ENCODE assay signal across 8 cellular contexts in the genomic region with DNA sequence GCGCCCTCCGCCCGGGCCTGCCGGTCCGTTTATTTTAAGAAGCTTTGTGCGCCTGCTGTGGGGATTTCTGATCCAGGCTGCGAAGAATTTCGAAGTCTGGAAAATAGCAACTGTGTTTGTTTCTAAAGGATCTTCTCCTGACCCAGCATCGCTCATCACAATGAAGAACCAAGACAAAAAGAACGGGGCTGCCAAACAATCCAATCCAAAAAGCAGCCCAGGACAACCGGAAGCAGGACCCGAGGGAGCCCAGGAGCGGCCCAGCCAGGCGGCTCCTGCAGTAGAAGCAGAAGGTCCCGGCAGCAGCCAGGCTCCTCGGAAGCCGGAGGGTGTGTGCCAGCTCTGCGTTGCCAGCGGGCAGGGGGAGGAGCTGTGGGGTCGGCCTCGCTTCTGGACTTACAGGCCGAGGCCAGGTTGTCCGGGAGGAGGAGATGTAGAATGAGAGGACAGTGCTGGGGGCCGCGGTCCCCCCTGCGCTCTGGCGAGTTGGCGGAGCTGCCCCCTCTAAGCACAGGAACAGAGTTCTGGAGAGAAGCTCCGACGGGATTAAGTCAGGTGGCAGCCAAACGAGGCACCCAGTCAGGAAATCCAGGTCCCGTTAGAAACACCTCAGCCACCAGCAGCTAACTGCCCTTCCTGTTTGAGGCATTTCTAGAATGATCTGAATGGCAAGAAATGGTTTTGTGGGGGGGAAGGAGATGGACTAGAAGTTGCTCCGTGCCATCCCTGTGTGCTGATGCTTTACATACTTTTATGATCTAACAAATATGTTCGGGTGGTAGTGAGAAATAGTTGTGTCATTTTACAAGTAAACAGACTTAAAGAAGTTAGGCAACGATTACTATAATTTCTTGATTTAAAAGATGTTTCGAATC. TPM values are rescaled to one million over a fixed set of nuclear protein-coding genes. Genes with fewer than 3 reads are reported as not detected.
DNase-seq lines count a peak whose midpoint lies in the region; ATAC-seq, FAIRE-seq and TF ChIP-seq lines count a peak whose summit lies in the region.

No MANE protein-coding gene starts in this region.

- ATAC-seq in GM21529 (IDR thresholded peaks at IDR 0.05; ENCODE audit: unreplicated experiment) (peak; percentile 15), GM12878 (peak; percentile 53), HG03565 (IDR thresholded peaks at IDR 0.05; ENCODE audit: unreplicated experiment) (no peak), GM21786 (IDR thresholded peaks at IDR 0.05; ENCODE audit: unreplicated experiment) (no peak)

- H3K36me3 ChIP-seq in GM12878 (ENCODE audit: control insufficient read depth in 2 of 2, insufficient read depth in 2 of 2, low read length in 1 of 2) (peaks cover 4 to 15% of the 10 kb centered on the region in 2 experiments), iPS DF 6.9 (ENCODE audit: control insufficient read depth, insufficient read depth, low read length) (peaks cover 15% of the 10 kb centered on the region; the same call in 1 of the 2 replicates)

- H3K4me2 ChIP-seq in GM12878 (ENCODE audit: control insufficient read depth, insufficient read depth): peak overlapping the region; percentile 100

- H3K4me1 ChIP-seq in GM12878 (ENCODE audit: control insufficient read depth, insufficient read depth, low read length) (peaks cover 17% of the 10 kb centered on the region), iPS DF 6.9 (ENCODE audit: control insufficient read depth, insufficient read depth, low read length) (no peaks in the 10 kb centered on the region)

- no peak; the same call in 1 of the 2 replicates for TF ChIP-seq POLR2A in GM12878 (IDR thresholded peaks at IDR 0.05; ENCODE audit: low read depth, low read length)

- peak overlapping the region; percentile 90 for H3K9ac ChIP-seq in GM12878 (ENCODE audit: control insufficient read depth, insufficient read depth, low read length)

- POLR2A ChIA-PET in RWPE1 (lab: Yijun Ruan, JAX; ENCODE audit: low non-redundant PET) (interaction anchor here (0.5 kb wide), 2 partner anchors 65 to 92 kb away, joined by 3 to 6 read pairs; no protein-coding TSS in a partner anchor), GM12878 (lab: Charles Lee) (interaction anchor here (0.8 to 3.5 kb wide), 7 partner anchors 21 to 214 kb away, joined by 3 to 25 read pairs (median 7); a partner anchor contains a TSS)

- in situ Hi-C loops in GM12878 (cut with MboI): no loop called here

- TF ChIP-seq EP300 in GM12878 (IDR thresholded peaks at IDR 0.05; ENCODE audit: borderline replicate concordance in 1 of 2, control insufficient read depth in 1 of 2, low read depth in 2 of 2, low read length in 2 of 2): no peak

- intact Hi-C loops in GM12878 (cut with micrococcal nuclease; ENCODE audit: unreplicated experiment): loop anchor here (2.0 kb wide), 1 partner anchor 20 kb away; a partner anchor contains a TSS

- peak in 9 of 14 donors; percentile 51 to 77 (median 56) for DNase-seq in C1 segment of cervical spinal cord (lab: John Stamatoyannopoulos, UW)
- DNase-seq in RWPE1 (ENCODE audit: low spot score): peak; percentile 51
- no peak for DNase-seq in GM12878 (ENCODE audit: low read depth, low spot score)
- DNase-seq in iPS DF 6.9 (ENCODE audit: low read depth, low spot score): no peak
- DNase-seq in skeletal muscle cell (ENCODE audit: low read depth): no peak

- SMC1A ChIA-PET in GM12878 (lab: Charles Lee; ENCODE audit: uncharacterized antibody, unreplicated experiment): interaction anchor here (0.8 to 4.0 kb wide), 10 partner anchors 12 to 136 kb away, joined by 3 to 26 read pairs (median 4); a partner anchor contains a TSS

- H3K4me3 ChIP-seq in GM12878 (peak overlapping the region; percentile 89), iPS DF 6.9 (ENCODE audit: low read length) (peak overlapping the region; percentile 39), skeletal muscle cell (ENCODE audit: low read depth, low read length) (peak overlapping the region; percentile 62)

- H2AFZ ChIP-seq in GM12878 (ENCODE audit: control insufficient read depth, low read depth, low read length): peak overlapping the region; percentile 51

- no peak for TF ChIP-seq CTCF in RWPE1 (conservative IDR thresholded peaks at IDR 0.05; ENCODE audit: low read depth)
- TF ChIP-seq CTCF in GM12878 (IDR thresholded peaks at IDR 0.05 in 2 of 3, conservative IDR thresholded peaks at IDR 0.05 in 1 of 3; ENCODE audit: control insufficient read depth in 2 of 3, extremely low read depth in 1 of 3, insufficient read depth in 1 of 3, low read depth in 3 of 3, low read length in 3 of 3): no peak

- whole genome bisulfite sequencing in GM12878 (ENCODE audit: insufficient coverage, insufficient replicate concordance, low lambda C conversion rate, missing lambda C conversion rate): 1% methylated on average over 36 of the region's 36 CpGs
- WGBS in iPS DF 6.9 (ENCODE audit: insufficient coverage, insufficient read length): no CpG with 5 or more reads among the region's 36 CpGs

- no peaks in the 10 kb centered on the region for H3K27me3 ChIP-seq in GM12878 (replicated peaks in 1 of 2; ENCODE audit: control insufficient read depth in 2 of 2, insufficient read depth in 2 of 2, low read length in 1 of 2)
- no peaks in the 10 kb centered on the region for H3K27me3 ChIP-seq in iPS DF 6.9 (ENCODE audit: control insufficient read depth, insufficient read depth, low read length)

- CTCF ChIA-PET in RWPE1 (lab: Yijun Ruan, JAX) (interaction anchor here (0.6 to 0.7 kb wide), 2 partner anchors 115 to 125 kb away, joined by 4 to 5 read pairs; no protein-coding TSS in a partner anchor), GM12878 (lab: Yijun Ruan, JAX) (interaction anchor here (0.6 to 4.2 kb wide), 9 partner anchors 20 to 156 kb away, joined by 3 to 16 read pairs (median 4); a partner anchor contains a TSS)

- RAD21 ChIA-PET in GM12878 (lab: Charles Lee; ENCODE audit: unreplicated experiment): interaction anchor here (0.8 to 3.9 kb wide), 10 partner anchors 17 to 214 kb away, joined by 3 to 22 read pairs (median 8); a partner anchor contains a TSS

- FAIRE-seq in GM12878 (lab: Jason Lieb, UNC): peak; percentile 93

- H4K20me1 ChIP-seq in GM12878 (ENCODE audit: control insufficient read depth, insufficient read depth): no peaks in the 10 kb centered on the region

- BruUV-seq in GM12878 (replicated peaks; lab: Mats Ljungman, UMichigan): no TSS peak

- peaks cover 48% of the 10 kb centered on the region for H3K79me2 ChIP-seq in GM12878 (ENCODE audit: control insufficient read depth, insufficient read depth, low read length)

- H3K27ac ChIP-seq in RWPE1 (peak overlapping the region; percentile 98), GM12878 (ENCODE audit: control insufficient read depth, insufficient read depth) (peak overlapping the region; percentile 85), iPS DF 6.9 (ENCODE audit: low read length) (no peak overlapping the region)

- H3K9me3 ChIP-seq in GM12878 (replicated peaks; ENCODE audit: control insufficient read depth, insufficient read depth, low read length) (no peaks in the 10 kb centered on the region), iPS DF 6.9 (ENCODE audit: control insufficient read depth, insufficient read depth, low read length) (no peaks in the 10 kb centered on the region)

- TF ChIP-seq RAD21 in GM12878 (IDR thresholded peaks at IDR 0.05; ENCODE audit: insufficient read depth, low read depth, low read length): no peak

RNA-seq across cellular contexts. Expression of a gene that starts 0.9 kb away (rescaled TPM):
- 39.8 and 42.3 TPM in 2 replicates for total RNA-seq in GM12878 (2013; cell fraction: nucleolus; rRNA removed)
- 63.3 and 64.6 TPM in 2 replicates for total RNA-seq in GM12878 (2014; rRNA removed)
- total RNA-seq in GM12878 (2014; rRNA removed; fragmentation: Illumina TruSeq; extraction: Trizol): 45.3 and 47.2 TPM in 2 replicates
- 66.5 and 71.3 TPM in 2 replicates for total RNA-seq in GM12878 (2021)
- polyA plus RNA-seq in GM12878 (2011; ENCODE audit: low read depth): 24.7 TPM
- polyA plus RNA-seq in GM12878 (2011; rRNA removed): 31.5 and 42.0 TPM in 2 replicates
- polyA plus RNA-seq in GM12878 (2011; cell fraction: cytosol; rRNA removed): 48.2 and 50.1 TPM in 2 replicates
- 67.5 and 72.7 TPM in 2 replicates for polyA plus RNA-seq in GM12878 (2011; cell fraction: nucleus; rRNA removed)
- polyA plus RNA-seq in GM12878 (2012): 27.1 and 30.3 TPM in 2 replicates
- 41.1 and 45.0 TPM in 2 replicates for polyA plus RNA-seq in GM12878 (2014; fragmentation: Illumina TruSeq; extraction: Trizol)
- polyA plus RNA-seq in GM12878 (2014; fragmentation: Nextera tagmentation; extraction: Ambion mirVana): 10 to 100 TPM in 1 of 2 experiments, 1 to 10 TPM in 1; 7.2 to 10.3 TPM
- polyA plus RNA-seq in GM12878 (2014; rRNA removed): 48.6 and 52.7 TPM in 2 replicates
- polyA plus RNA-seq in GM12878 (2016; fragmentation: Nextera tagmentation; extraction: Ambion mirVana): 10 to 100 TPM; 86.1 to 93.7 TPM
- 45.5 and 46.1 TPM in 2 replicates for polyA minus RNA-seq in GM12878 (2011; rRNA and poly(A)+ RNA removed)
- 18.7 and 23.4 TPM in 2 replicates for polyA minus RNA-seq in GM12878 (2011; cell fraction: cytosol; rRNA and poly(A)+ RNA removed)
- polyA minus RNA-seq in GM12878 (2011; cell fraction: nucleus; rRNA and poly(A)+ RNA removed): 10.3 and 16.9 TPM in 2 replicates

RNA-seq across cellular contexts. Expression of a gene that starts 20.0 kb away (rescaled TPM):
- 43.6 and 44.7 TPM in 2 replicates for total RNA-seq in GM12878 (2013; cell fraction: nucleolus; rRNA removed)
- 95.9 and 101 TPM in 2 replicates for total RNA-seq in GM12878 (2014; rRNA removed)
- total RNA-seq in GM12878 (2014; rRNA removed; fragmentation: Illumina TruSeq; extraction: Trizol): 57.3 and 66.2 TPM in 2 replicates
- total RNA-seq in GM12878 (2021): 87.1 and 89.7 TPM in 2 replicates
- 25.9 TPM for polyA plus RNA-seq in GM12878 (2011; ENCODE audit: low read depth)
- 66.2 and 91.5 TPM in 2 replicates for polyA plus RNA-seq in GM12878 (2011; rRNA removed)
- polyA plus RNA-seq in GM12878 (2011; cell fraction: cytosol; rRNA removed): 150 and 206 TPM in 2 replicates
- 89.4 and 110 TPM in 2 replicates for polyA plus RNA-seq in GM12878 (2011; cell fraction: nucleus; rRNA removed)
- polyA plus RNA-seq in GM12878 (2012): 67.5 and 79.9 TPM in 2 replicates
- polyA plus RNA-seq in GM12878 (2014; fragmentation: Illumina TruSeq; extraction: Trizol): 14.2 and 48.9 TPM in 2 replicates
- polyA plus RNA-seq in GM12878 (2014; fragmentation: Nextera tagmentation; extraction: Ambion mirVana): 10 to 100 TPM; 10.5 to 29.8 TPM
- polyA plus RNA-seq in GM12878 (2014; rRNA removed): 102 and 111 TPM in 2 replicates
- polyA plus RNA-seq in GM12878 (2016; fragmentation: Nextera tagmentation; extraction: Ambion mirVana): 100 to 1,000 TPM; 127 to 135 TPM
- 32.7 and 85.5 TPM in 2 replicates for polyA minus RNA-seq in GM12878 (2011; rRNA and poly(A)+ RNA removed)
- 30.9 and 31.1 TPM in 2 replicates for polyA minus RNA-seq in GM12878 (2011; cell fraction: cytosol; rRNA and poly(A)+ RNA removed)
- 16.8 and 33.4 TPM in 2 replicates for polyA minus RNA-seq in GM12878 (2011; cell fraction: nucleus; rRNA and poly(A)+ RNA removed)

RNA-seq across cellular contexts. Expression of a gene that starts 25.0 kb away (rescaled TPM):
- total RNA-seq in GM12878 (2013; cell fraction: nucleolus; rRNA removed): 7.0 and 8.8 TPM in 2 replicates
- total RNA-seq in GM12878 (2014; rRNA removed) (5.1 and 5.2 TPM in 2 replicates), GM12878 (2014; rRNA removed; fragmentation: Illumina TruSeq; extraction: Trizol) (5.3 and 5.6 TPM in 2 replicates), GM12878 (2021) (2.9 and 3.3 TPM in 2 replicates)
- polyA plus RNA-seq in GM12878 (2011; ENCODE audit: low read depth): 1.0 TPM
- polyA plus RNA-seq in GM12878 (2011; rRNA removed) (3.1 and 4.1 TPM in 2 replicates), GM12878 (2014; fragmentation: Illumina TruSeq; extraction: Trizol) (6.8 and 7.5 TPM in 2 replicates), GM12878 (2014; fragmentation: Nextera tagmentation; extraction: Ambion mirVana) (1 to 10 TPM; 2.1 to 3.8 TPM), GM12878 (2014; rRNA removed) (5.5 and 6.4 TPM in 2 replicates), GM12878 (2016; fragmentation: Nextera tagmentation; extraction: Ambion mirVana) (1 to 10 TPM; 4.8 to 5.1 TPM)
- 3.7 and 5.7 TPM in 2 replicates for polyA plus RNA-seq in GM12878 (2011; cell fraction: cytosol; rRNA removed)
- 6.7 and 8.0 TPM in 2 replicates for polyA plus RNA-seq in GM12878 (2011; cell fraction: nucleus; rRNA removed)
- 2.3 and 2.4 TPM in 2 replicates for polyA plus RNA-seq in GM12878 (2012)
- polyA minus RNA-seq in GM12878 (2011; rRNA and poly(A)+ RNA removed): 3.1 and 5.3 TPM in 2 replicates
- 1.1 and 1.6 TPM in 2 replicates for polyA minus RNA-seq in GM12878 (2011; cell fraction: cytosol; rRNA and poly(A)+ RNA removed)
- 4.1 and 6.5 TPM in 2 replicates for polyA minus RNA-seq in GM12878 (2011; cell fraction: nucleus; rRNA and poly(A)+ RNA removed)

RNA-seq across cellular contexts. Expression of a gene that starts 28.5 kb away (rescaled TPM):
- total RNA-seq in GM12878 (2013; cell fraction: nucleolus; rRNA removed): not detected in 2 replicates
- total RNA-seq in GM12878 (2014; rRNA removed): not detected in 2 replicates
- not detected in 2 replicates for total RNA-seq in GM12878 (2014; rRNA removed; fragmentation: Illumina TruSeq; extraction: Trizol)
- 0.13 and 0.15 TPM in 2 replicates for total RNA-seq in GM12878 (2021)
- polyA plus RNA-seq in GM12878 (2011; ENCODE audit: low read depth): not detected
- polyA plus RNA-seq in GM12878 (2011; rRNA removed): not detected in 2 replicates
- not detected in 2 replicates for polyA plus RNA-seq in GM12878 (2011; cell fraction: cytosol; rRNA removed)
- 0.18 and 0.25 TPM in 2 replicates for polyA plus RNA-seq in GM12878 (2011; cell fraction: nucleus; rRNA removed)
- polyA plus RNA-seq in GM12878 (2012): 0.14 and 0.17 TPM in 2 replicates
- not detected in 2 replicates for polyA plus RNA-seq in GM12878 (2014; fragmentation: Illumina TruSeq; extraction: Trizol)
- not detected for polyA plus RNA-seq in GM12878 (2014; fragmentation: Nextera tagmentation; extraction: Ambion mirVana)
- not detected in 2 replicates for polyA plus RNA-seq in GM12878 (2014; rRNA removed)
- polyA plus RNA-seq in GM12878 (2016; fragmentation: Nextera tagmentation; extraction: Ambion mirVana): under 1 TPM; 0.12 to 0.21 TPM
- not detected in 2 replicates for polyA minus RNA-seq in GM12878 (2011; rRNA and poly(A)+ RNA removed)
- polyA minus RNA-seq in GM12878 (2011; cell fraction: cytosol; rRNA and poly(A)+ RNA removed): not detected in 2 replicates
- 0.19 TPM in 1 of 2 replicates, not detected in the other for polyA minus RNA-seq in GM12878 (2011; cell fraction: nucleus; rRNA and poly(A)+ RNA removed)

RNA-seq across cellular contexts. Expression of a gene that starts 41.7 kb away (rescaled TPM):
- 45.3 and 48.5 TPM in 2 replicates for total RNA-seq in GM12878 (2013; cell fraction: nucleolus; rRNA removed)
- 8.1 and 8.8 TPM in 2 replicates for total RNA-seq in GM12878 (2014; rRNA removed)
- total RNA-seq in GM12878 (2014; rRNA removed; fragmentation: Illumina TruSeq; extraction: Trizol): 4.8 and 5.2 TPM in 2 replicates
- total RNA-seq in GM12878 (2021): 6.2 and 10.9 TPM in 2 replicates
- 6.0 TPM for polyA plus RNA-seq in GM12878 (2011; ENCODE audit: low read depth)
- polyA plus RNA-seq in GM12878 (2011; rRNA removed): 3.8 and 5.1 TPM in 2 replicates
- polyA plus RNA-seq in GM12878 (2011; cell fraction: cytosol; rRNA removed): 5.5 and 6.8 TPM in 2 replicates
- polyA plus RNA-seq in GM12878 (2011; cell fraction: nucleus; rRNA removed): 41.0 and 47.4 TPM in 2 replicates
- 9.3 and 10.1 TPM in 2 replicates for polyA plus RNA-seq in GM12878 (2012)
- 4.5 and 6.0 TPM in 2 replicates for polyA plus RNA-seq in GM12878 (2014; fragmentation: Illumina TruSeq; extraction: Trizol)
- 1 to 10 TPM; 2.9 to 4.5 TPM for polyA plus RNA-seq in GM12878 (2014; fragmentation: Nextera tagmentation; extraction: Ambion mirVana)
- 6.8 and 10.7 TPM in 2 replicates for polyA plus RNA-seq in GM12878 (2014; rRNA removed)
- polyA plus RNA-seq in GM12878 (2016; fragmentation: Nextera tagmentation; extraction: Ambion mirVana): 1 to 10 TPM; 8.6 TPM
- polyA minus RNA-seq in GM12878 (2011; rRNA and poly(A)+ RNA removed): 12.0 and 17.4 TPM in 2 replicates
- 3.2 and 5.1 TPM in 2 replicates for polyA minus RNA-seq in GM12878 (2011; cell fraction: cytosol; rRNA and poly(A)+ RNA removed)
- polyA minus RNA-seq in GM12878 (2011; cell fraction: nucleus; rRNA and poly(A)+ RNA removed): 14.7 and 19.6 TPM in 2 replicates

Comparison
In these comparisons a context has a peak if more than half of its experiments do, and no peak if none do; other contexts are left out.
1. DNase-seq: peak in C1 segment of cervical spinal cord (9 of 14) and RWPE1 (single experiment); none in GM12878 (single experiment), iPS DF 6.9 (single experiment) and skeletal muscle cell (single experiment).
2. ATAC-seq: peak in GM21529 (single experiment) and GM12878 (single experiment); none in HG03565 (single experiment) and GM21786 (single experiment).
3. H3K4me3 ChIP-seq: peak in every context shown above with its lines; median percentile 89 in GM12878; 62 in skeletal muscle cell; 39 in iPS DF 6.9.